ENCODE assay signal across 16 cellular contexts in the genomic region with DNA sequence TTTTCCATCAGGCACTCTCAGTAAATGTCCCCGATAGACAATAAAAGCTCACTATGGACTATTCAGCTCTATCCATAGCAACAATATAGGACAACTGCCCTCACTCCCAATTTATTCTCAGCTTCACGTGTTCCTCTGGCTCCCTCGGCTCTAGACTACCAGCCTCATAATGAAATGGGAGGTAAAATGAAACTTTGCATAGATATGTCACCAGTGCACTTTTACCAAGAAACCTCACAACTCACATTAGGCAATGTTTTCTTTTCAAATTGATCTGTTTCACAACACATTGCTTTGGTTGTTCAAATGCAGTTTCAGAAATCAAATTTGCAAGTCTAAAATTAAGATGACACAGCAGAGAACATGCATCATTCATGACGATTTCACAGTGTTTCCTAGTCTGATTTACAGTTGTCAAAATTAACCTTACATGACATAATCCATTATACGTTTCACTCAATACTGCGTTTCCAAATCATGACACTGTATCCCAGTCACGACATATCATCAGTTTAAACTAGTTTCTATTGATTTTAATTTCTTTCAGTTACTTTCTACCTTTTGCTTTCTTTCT.
DNase-seq lines count a peak whose midpoint lies in the region; ATAC-seq, FAIRE-seq and TF ChIP-seq lines count a peak whose summit lies in the region.
"Had no signal": no experiment of that assay in that cellular context is flagged by ENCODE, and none has a peak within 500 bp of the region (broad histone marks: within the 10 kb centered on the region; RNA-seq: fewer than 3 reads in every experiment).

No MANE protein-coding gene starts in this region.

- no peak overlapping the region for H3K4me3 ChIP-seq in PC-9
- no peak overlapping the region for H3K4me3 ChIP-seq in HepG2 (replicated peaks in 1 of 3; ENCODE audit: insufficient read depth in 1 of 3, low read depth in 2 of 3, low read length in 3 of 3)
- H3K4me3 ChIP-seq: HAP-1, SJSA1 had no signal

- POLR2A ChIA-PET in PC-9 (lab: Charles Lee; ENCODE audit: unreplicated experiment) (no interaction called here), HepG2 (lab: Yijun Ruan, JAX) (no interaction called here)

- H3K27ac ChIP-seq in PC-9 (no peak overlapping the region), HepG2 (ENCODE audit: extremely low read length, insufficient read depth, low read length) (no peak overlapping the region)
- H3K27ac ChIP-seq: HL-60, SJSA1 had no signal

- no peak for TF ChIP-seq POLR2A in H54 (IDR thresholded peaks at IDR 0.05; ENCODE audit: low read depth, low read length)
- TF ChIP-seq POLR2A in HepG2 (IDR thresholded peaks at IDR 0.05; ENCODE audit: insufficient read depth in 1 of 2, low read depth in 2 of 2, low read length in 2 of 2) = no peak

- peaks cover 5% of the 10 kb centered on the region; the same call in 1 of the 2 replicates for H3K9me2 ChIP-seq in PC-9 (ENCODE audit: insufficient read depth)

- no peaks in the 10 kb centered on the region for H3K79me2 ChIP-seq in PC-9 (ENCODE audit: low read depth)
- no peaks in the 10 kb centered on the region for H3K79me2 ChIP-seq in HepG2 (ENCODE audit: insufficient read depth, low read length)

- BruUV-seq in PC-9 (replicated peaks; lab: Mats Ljungman, UMichigan) = no TSS peak
- BruUV-seq in HepG2 (replicated peaks; lab: Mats Ljungman, UMichigan) = no TSS peak

- no peak for TF ChIP-seq RAD21 in HepG2 (CRISPR knock-in tag; IDR thresholded peaks at IDR 0.05)

- FAIRE-seq in H54 (lab: Jason Lieb, UNC) (peak; percentile 88), HepG2 (lab: Jason Lieb, UNC) (no peak)
- FAIRE-seq: HTR-8/SVneo had no signal

- in situ Hi-C loops in HepG2 (cut with HindIII; ENCODE audit: extremely low pct_ligation_motif_present, low pct_unique_long_range_greater_than_20kb) = no loop called here

- intact Hi-C loops in PC-9 (cut with micrococcal nuclease; ENCODE audit: unreplicated experiment) = no loop called here
- intact Hi-C loops in HepG2 (cut with micrococcal nuclease; ENCODE audit: unreplicated experiment) = no loop called here

- H4K20me1 ChIP-seq in PC-9 (ENCODE audit: insufficient read depth) (no peaks in the 10 kb centered on the region), HepG2 (ENCODE audit: insufficient read depth, low read length) (no peaks in the 10 kb centered on the region)

- TF ChIP-seq CTCF in PC-9 (conservative IDR thresholded peaks at IDR 0.05) = no peak
- no peak for TF ChIP-seq CTCF in HepG2 (CRISPR knock-in tag; IDR thresholded peaks at IDR 0.05)

- H3K36me3 ChIP-seq in PC-9 (ENCODE audit: low read depth) (no peaks in the 10 kb centered on the region), HepG2 (replicated peaks in 1 of 2; ENCODE audit: control insufficient read depth in 1 of 2, insufficient read depth in 2 of 2, low read length in 2 of 2) (no peaks in the 10 kb centered on the region)
- H3K36me3 ChIP-seq: HAP-1, SJSA1 had no signal

- H2AFZ ChIP-seq in PC-9 (0 out of 2 replicates have a peak overlapping the region, but pooled peaks have one; percentile 35), HepG2 (ENCODE audit: low read length) (no peak overlapping the region)

- H3K27me3 ChIP-seq in PC-9 (ENCODE audit: insufficient read depth, low read depth) (no peaks in the 10 kb centered on the region), HepG2 (ENCODE audit: control insufficient read depth in 1 of 2, insufficient read depth in 2 of 2, low read length in 2 of 2) (no peaks in the 10 kb centered on the region)
- H3K27me3 ChIP-seq: SJSA1 had no signal

- CTCF ChIA-PET in PC-9 (lab: Charles Lee) = no interaction called here
- CTCF ChIA-PET in HepG2 (lab: Yijun Ruan, JAX; ENCODE audit: low intra/inter-chr PET ratio, low total read pairs) = no interaction called here

- H3K4me2 ChIP-seq in PC-9 = no peak overlapping the region
- no peak overlapping the region for H3K4me2 ChIP-seq in HepG2 (ENCODE audit: low read depth, low read length)

- no peaks in the 10 kb centered on the region for H3K4me1 ChIP-seq in PC-9 (replicated peaks; ENCODE audit: insufficient read depth)
- H3K4me1 ChIP-seq in HepG2 (ENCODE audit: insufficient read depth, low read length) = no peaks in the 10 kb centered on the region
- H3K4me1 ChIP-seq: HAP-1, SJSA1 had no signal

- no peak for DNase-seq in H54 (ENCODE audit: insufficient read length, low spot score)
- no peak for DNase-seq in PC-9
- DNase-seq in HepG2 (ENCODE audit: low spot score) = no peak
- DNase-seq in stromal cell of bone marrow (ENCODE audit: low read depth) = peak; percentile 9
- no peak for DNase-seq in NCI-H774 (lab: John Stamatoyannopoulos, UW)
- DNase-seq in stimulated activated naive CD8-positive, alpha-beta T cell treated with anti-CD3 and anti-CD28 coated beads, Interleukin-15, Interleukin-2, amounts not matched to agents 100 U/mL and 50 U/mL, for 24 hours = no peak
- DNase-seq: CD4-positive, CD25-positive, alpha-beta regulatory T cell; EL; NCI-H1436; NCI-H2029 treated with DMSO at 0.1 percent for 48 hours; PC-3 had no signal

- WGBS in HepG2 (ENCODE audit: low lambda C conversion rate) = 19% methylated on average over 7 of the region's 7 CpGs

- ATAC-seq in HepG2 = no peak
- ATAC-seq in stimulated activated naive CD8-positive, alpha-beta T cell treated with anti-CD3 and anti-CD28 coated beads, Interleukin-15, Interleukin-2, amounts not matched to agents 100 U/mL and 50 U/mL, for 24 hours = no peak
- no peak for ATAC-seq in HG03135 (IDR thresholded peaks at IDR 0.05; ENCODE audit: unreplicated experiment)
- ATAC-seq: PC-3 had no signal

- no peaks in the 10 kb centered on the region; the same call in 1 of the 2 replicates for H3F3A ChIP-seq in PC-9 (ENCODE audit: insufficient read depth, low read depth)

- H3K9me3 ChIP-seq in PC-9 (ENCODE audit: insufficient read depth, low read depth) (peaks cover 20% of the 10 kb centered on the region), HepG2 (ENCODE audit: low read length) (no peaks in the 10 kb centered on the region)
- H3K9me3 ChIP-seq: HAP-1, SJSA1 had no signal

- H3K9ac ChIP-seq in HepG2 (ENCODE audit: insufficient read depth, low read depth, low read length) = no peak overlapping the region

- no peak for TF ChIP-seq EP300 in HepG2 (IDR thresholded peaks at IDR 0.05; ENCODE audit: low read depth in 2 of 2, low read length in 2 of 2)
- TF ChIP-seq EP300 in HepG2 (CRISPR knock-in tag; IDR thresholded peaks at IDR 0.05; ENCODE audit: borderline replicate concordance) = no peak

TF ChIP-seq in HepG2, 621 proteins besides CTCF, POLR2A, EP300 and RAD21:
- TF ChIP-seq CREB1 (IDR thresholded peaks at IDR 0.05) = peak; percentile 18; the same call in 1 of the 2 replicates
- no peak for TF ChIP-seq CREB1 (CRISPR knock-in tag; IDR thresholded peaks at IDR 0.05)
- no peak for TF ChIP-seq REPIN1 (CRISPR knock-in tag; IDR thresholded peaks at IDR 0.05; ENCODE audit: borderline replicate concordance, low read depth)
